8 cellular contexts compared by ENCODE assay signal in genomic region chr18:2337552-2338141, GRCh38.
DNase-seq lines count a peak whose midpoint lies in the region; ATAC-seq and TF ChIP-seq lines count a peak whose summit lies in the region.

No MANE protein-coding gene starts in this region.

- POLR2A ChIA-PET in activated CD4-positive, alpha-beta T cell treated with anti-CD3 and anti-CD28 coated beads for 36 hours (lab: Charles Lee) = no interaction called here

- peaks cover 27% of the 10 kb centered on the region for H3K27me3 Mint-ChIP-seq in CD4-positive, CD25-positive, alpha-beta regulatory T cell
- H3K27me3 Mint-ChIP-seq in activated CD4-positive, alpha-beta T cell treated with anti-CD3 and anti-CD28 coated beads for 36 hours = peaks cover 9% of the 10 kb centered on the region

- H3K27ac ChIP-seq in CD4-positive, CD25-positive, alpha-beta regulatory T cell (ENCODE audit: insufficient read depth, low read length, poor library complexity, severe bottlenecking) = no peak overlapping the region
- no peak overlapping the region for H3K27ac ChIP-seq in esophagus muscularis mucosa (replicated peaks in 1 of 4)

- CTCF ChIA-PET in activated CD4-positive, alpha-beta T cell treated with anti-CD3 and anti-CD28 coated beads for 36 hours (lab: Charles Lee) = interaction anchor here (0.7 to 6.7 kb wide), 6 partner anchors 109 to 236 kb away, joined by 3 to 44 read pairs (median 10); no protein-coding TSS in a partner anchor

- no peaks in the 10 kb centered on the region for H3K9me3 ChIP-seq in CD4-positive, CD25-positive, alpha-beta regulatory T cell (ENCODE audit: control insufficient read depth in 2 of 2, low read length in 2 of 2)
- no peaks in the 10 kb centered on the region for H3K9me3 ChIP-seq in esophagus muscularis mucosa

- H3K4me1 Mint-ChIP-seq in CD4-positive, CD25-positive, alpha-beta regulatory T cell = no peaks in the 10 kb centered on the region
- no peaks in the 10 kb centered on the region for H3K4me1 Mint-ChIP-seq in activated CD4-positive, alpha-beta T cell treated with anti-CD3 and anti-CD28 coated beads for 36 hours

- H3K4me3 Mint-ChIP-seq in CD4-positive, CD25-positive, alpha-beta regulatory T cell = no peak overlapping the region
- H3K4me3 Mint-ChIP-seq in activated CD4-positive, alpha-beta T cell treated with anti-CD3 and anti-CD28 coated beads for 36 hours = no peak overlapping the region

- intact Hi-C loops in activated CD4-positive, alpha-beta T cell treated with anti-CD3 and anti-CD28 coated beads for 36 hours (cut with DNase I, micrococcal nuclease) = loop anchor here (1.0 to 2.0 kb wide), 3 partner anchors 205 to 210 kb away; no protein-coding TSS in a partner anchor
- intact Hi-C loops in esophagus muscularis mucosa (cut with DNase I) = loop anchor here (10.0 kb wide), 1 partner anchor 197 kb away; no protein-coding TSS in a partner anchor

- H3K4me3 ChIP-seq in CD4-positive, CD25-positive, alpha-beta regulatory T cell (ENCODE audit: low read depth, low read length) = peak overlapping the region; percentile 11
- no peak overlapping the region for H3K4me3 ChIP-seq in esophagus muscularis mucosa

- TF ChIP-seq POLR2A in esophagus muscularis mucosa (IDR thresholded peaks at IDR 0.05; ENCODE audit: low read depth) = no peak

- peak; percentile 12 to 49 (median 32) for DNase-seq in CD4-positive, CD25-positive, alpha-beta regulatory T cell
- DNase-seq in GM19238 (ENCODE audit: insufficient read length, low spot score) (peak; percentile 16), esophagus muscularis mucosa (ENCODE audit: extremely low spot score) (no peak), renal cortical epithelial cell (ENCODE audit: low read depth) (peak; percentile 19), COR-L47 (lab: John Stamatoyannopoulos, UW) (no peak), NCI-H524 treated with DMSO at 0.1 percent for 48 hours (lab: John Stamatoyannopoulos, UW) (no peak)
- DNase-seq in activated CD4-positive, alpha-beta T cell treated with anti-CD3 and anti-CD28 coated beads for 36 hours = peak; percentile 70

- no peaks in the 10 kb centered on the region for H3K36me3 ChIP-seq in CD4-positive, CD25-positive, alpha-beta regulatory T cell (ENCODE audit: control insufficient read depth, insufficient read depth, low read length)
- H3K36me3 ChIP-seq in esophagus muscularis mucosa = no peaks in the 10 kb centered on the region

- TF ChIP-seq EP300 in esophagus muscularis mucosa (IDR thresholded peaks at IDR 0.05) = no peak

- no peak overlapping the region for H3K27ac Mint-ChIP-seq in CD4-positive, CD25-positive, alpha-beta regulatory T cell
- H3K27ac Mint-ChIP-seq in activated CD4-positive, alpha-beta T cell treated with anti-CD3 and anti-CD28 coated beads for 36 hours = no peak overlapping the region

- no peaks in the 10 kb centered on the region for H3K27me3 ChIP-seq in CD4-positive, CD25-positive, alpha-beta regulatory T cell (ENCODE audit: control insufficient read depth, insufficient read depth, low read length)
- peaks cover 0 to 3% (median 0%) of the 10 kb centered on the region in 4 donors for H3K27me3 ChIP-seq in esophagus muscularis mucosa

- H3K4me1 ChIP-seq in CD4-positive, CD25-positive, alpha-beta regulatory T cell (ENCODE audit: control insufficient read depth, insufficient read depth, low read length, poor library complexity, severe bottlenecking) = no peaks in the 10 kb centered on the region
- H3K4me1 ChIP-seq in esophagus muscularis mucosa = no peaks in the 10 kb centered on the region

- 52% methylated on average over 7 of the region's 7 CpGs for WGBS in esophagus muscularis mucosa

- H3K36me3 Mint-ChIP-seq in CD4-positive, CD25-positive, alpha-beta regulatory T cell = no peaks in the 10 kb centered on the region
- no peaks in the 10 kb centered on the region for H3K36me3 Mint-ChIP-seq in activated CD4-positive, alpha-beta T cell treated with anti-CD3 and anti-CD28 coated beads for 36 hours (ENCODE audit: low read depth)

- peaks cover 0 to 3% (median 0%) of the 10 kb centered on the region in 7 donors for H3K9me3 Mint-ChIP-seq in CD4-positive, CD25-positive, alpha-beta regulatory T cell
- H3K9me3 Mint-ChIP-seq in activated CD4-positive, alpha-beta T cell treated with anti-CD3 and anti-CD28 coated beads for 36 hours (ENCODE audit: low read depth) = no peaks in the 10 kb centered on the region

- peak; percentile 9 to 49 (median 34) for TF ChIP-seq CTCF in esophagus muscularis mucosa (IDR thresholded peaks at IDR 0.05)

- peak; percentile 53 to 55 for ATAC-seq in CD4-positive, CD25-positive, alpha-beta regulatory T cell (ENCODE audit: low read depth in 2 of 2)
- ATAC-seq in HG03457 (IDR thresholded peaks at IDR 0.05; ENCODE audit: unreplicated experiment) = peak; percentile 71
- peak; percentile 65 for ATAC-seq in activated CD4-positive, alpha-beta T cell treated with anti-CD3 and anti-CD28 coated beads for 36 hours

Comparison
In these comparisons a context has a peak if more than half of its experiments do, and no peak if none do; other contexts are left out.
1. DNase-seq: peak in CD4-positive, CD25-positive, alpha-beta regulatory T cell (3 of 3), GM19238 (single experiment), activated CD4-positive, alpha-beta T cell treated with anti-CD3 and anti-CD28 coated beads for 36 hours (single experiment) and renal cortical epithelial cell (single experiment); none in esophagus muscularis mucosa (single experiment), COR-L47 (single experiment) and NCI-H524 treated with DMSO at 0.1 percent for 48 hours (single experiment).
2. Peak in every context shown above with its lines, with median percentiles within 50 percentile points of each other: ATAC-seq.